Comparison of ENCODE assay signal across 8 cellular contexts in genomic region chr11:118997627-118998387, GRCh38. TPM values are rescaled to one million over a fixed set of nuclear protein-coding genes. Genes with fewer than 3 reads are reported as not detected.
DNase-seq lines count a peak whose midpoint lies in the region; ATAC-seq lines count a peak whose summit lies in the region.

CENATAC (plus strand) TSS chr11:118998138; CDS start chr11:118998198, 60 bp downstream.

- in situ Hi-C loops in Caki2 (cut with HindIII; ENCODE audit: low pct_unique_long_range_greater_than_20kb, low sequenced_read_pairs) = no loop called here

- no peaks in the 10 kb centered on the region for H3K36me3 ChIP-seq in endocrine pancreas (ENCODE audit: control insufficient read depth, insufficient read depth, low read length)

- peak; percentile 90 for ATAC-seq in GM21390 (IDR thresholded peaks at IDR 0.05; ENCODE audit: unreplicated experiment)

- H3K4me3 ChIP-seq in endocrine pancreas (ENCODE audit: control insufficient read depth, insufficient read depth, low read length) = peak within 1 kb of the TSS; percentile 57

- DNase-seq in Caki2 (ENCODE audit: low read depth) = peak; percentile 84
- DNase-seq in HUDEP-2 (lab: John Stamatoyannopoulos, UW; ENCODE audit: unreplicated experiment in 76 of 76) = peak in 75 of 76 experiments; percentile 48 to 95 (median 89)
- DNase-seq in NOMO-1 treated with dmso at 0.1 percent for 144 hours (lab: John Stamatoyannopoulos, UW; ENCODE audit: unreplicated experiment) = peak; percentile 90
- DNase-seq in activated CD8-positive, alpha-beta memory T cell treated with anti-CD3 and anti-CD28 coated beads, Interleukin-2, amount 50 U/mL, for 1 hour (ENCODE audit: extremely low read depth) = peak; percentile 80
- DNase-seq in mesenteric fat pad (ENCODE audit: low spot score) = peak; percentile 99
- peak; percentile 89 for DNase-seq in stimulated activated CD8-positive, alpha-beta memory T cell treated with anti-CD3 and anti-CD28 coated beads, Interleukin-15, amount 100 ng/mL, for 24 hours (ENCODE audit: low read depth)

- no peaks in the 10 kb centered on the region for H3K9me3 ChIP-seq in endocrine pancreas (ENCODE audit: control insufficient read depth, low read length)

- no peaks in the 10 kb centered on the region for H3K4me1 ChIP-seq in endocrine pancreas (ENCODE audit: control insufficient read depth, insufficient read depth, low read length)

- no peaks in the 10 kb centered on the region for H3K27me3 ChIP-seq in endocrine pancreas (ENCODE audit: control insufficient read depth, insufficient read depth, low read length)

- peak within 1 kb of the TSS; percentile 60 for H3K9ac ChIP-seq in endocrine pancreas (ENCODE audit: control insufficient read depth, insufficient read depth, low read length)

RNA-seq across cellular contexts. Expression of gene CENATAC, which starts in this region (rescaled TPM):
- 2.8 and 6.6 TPM in 2 replicates for total RNA-seq in Caki2 (2014; rRNA removed; shearing (Covaris generic); ENCODE audit: low replicate concordance)
- 34.8 TPM for total RNA-seq in mesenteric fat pad

Comparison
In these comparisons a context has a peak if more than half of its experiments do, and no peak if none do; other contexts are left out.
1. Peak in every context shown above with its lines: DNase-seq, ATAC-seq and H3K4me3 ChIP-seq.